ENCODE assay signal across 10 cellular contexts in genomic region chr17:35170968-35171771, GRCh38. TPM values are rescaled to one million over a fixed set of nuclear protein-coding genes. Genes with fewer than 3 reads are reported as not detected.
DNase-seq lines count a peak whose midpoint lies in the region; ATAC-seq, FAIRE-seq and TF ChIP-seq lines count a peak whose summit lies in the region.
"Had no signal": no experiment of that assay in that cellular context is flagged by ENCODE, and none has a peak within 500 bp of the region (broad histone marks: within the 10 kb centered on the region; RNA-seq: fewer than 3 reads in every experiment).

No MANE protein-coding gene starts in this region.

- FAIRE-seq in K562 (lab: Jason Lieb, UNC), result peak; percentile 44

- H3K4me2 ChIP-seq in K562 (ENCODE audit: insufficient read depth, low read length), result no peak overlapping the region

- peaks cover 0 to 4% (median 0%) of the 10 kb centered on the region in 5 donors for H3K36me3 Mint-ChIP-seq in naive thymus-derived CD4-positive, alpha-beta T cell

- intact Hi-C loops in K562 (cut with micrococcal nuclease) (loop anchor here (2.0 kb wide), 2 partner anchors 362 to 576 kb away; no protein-coding TSS in a partner anchor), uterus (cut with DNase I; ENCODE audit: low total_unique reads) (no loop called here), ovary (cut with DNase I) (loop anchor here in 1 of 4 donors (10.0 kb wide), 1 partner anchor 364 kb away; the partner anchor contains the start of gene SLFN12L)
- intact Hi-C loops in naive thymus-derived CD4-positive, alpha-beta T cell (cut with micrococcal nuclease), result loop anchor here (1.0 to 5.0 kb wide), 8 partner anchors 43 to 576 kb away; partner anchors contain the start of gene SLFN11 (in 1 of the 2)

- TF ChIP-seq RAD21 in K562 (CRISPR knock-in tag; conservative IDR thresholded peaks at IDR 0.05 in 1 of 2, IDR thresholded peaks at IDR 0.05 in 1 of 2), result peak in 1 of 2 experiments; percentile 62; a peak in 2 of 4 replicates

- no peaks in the 10 kb centered on the region for H3K79me2 ChIP-seq in K562 (ENCODE audit: control insufficient read depth, insufficient read depth, low read length)

- ATAC-seq in K562, result peak; percentile 57
- ATAC-seq in naive thymus-derived CD4-positive, alpha-beta T cell, result peak; percentile 86
- ATAC-seq in GM18520 (IDR thresholded peaks at IDR 0.05; ENCODE audit: unreplicated experiment), result no peak

- H3K4me3 Mint-ChIP-seq in naive thymus-derived CD4-positive, alpha-beta T cell, result peak overlapping the region in 8 of 10 donors; percentile 46 to 79 (median 70)

- H3K9me3 ChIP-seq in K562 (replicated peaks; ENCODE audit: control insufficient read depth, insufficient read depth, low read depth, low read length), result no peaks in the 10 kb centered on the region
- H3K9me3 ChIP-seq in naive thymus-derived CD4-positive, alpha-beta T cell (ENCODE audit: control insufficient read depth in 2 of 3, low read length in 3 of 3), result no peaks in the 10 kb centered on the region
- no peaks in the 10 kb centered on the region for H3K9me3 ChIP-seq in uterus
- no peaks in the 10 kb centered on the region for H3K9me3 ChIP-seq in ovary
- H3K9me3 ChIP-seq: SJCRH30 had no signal

- no peaks in the 10 kb centered on the region for H4K20me1 ChIP-seq in K562 (replicated peaks; ENCODE audit: control insufficient read depth, insufficient read depth, low read length)

- DNase-seq in EL (peak; percentile 35), MV-4-11 (lab: John Stamatoyannopoulos, UW) (peak; percentile 21), K562 (ENCODE audit: extremely low read depth in 1 of 4, low spot score in 3 of 4) (no peak), uterus (no peak), ovary (no peak)
- DNase-seq in naive thymus-derived CD4-positive, alpha-beta T cell, result peak in 7 of 9 donors; percentile 35 to 77 (median 70)
- no peak for DNase-seq in activated CD4-positive, CD25-positive, alpha-beta regulatory T cell (lab: John Stamatoyannopoulos, UW)

- no peak overlapping the region for H3K4me3 ChIP-seq in K562
- H3K4me3 ChIP-seq in naive thymus-derived CD4-positive, alpha-beta T cell (ENCODE audit: low read length), result peak overlapping the region; percentile 25
- no peak overlapping the region for H3K4me3 ChIP-seq in uterus
- H3K4me3 ChIP-seq in ovary, result no peak overlapping the region
- H3K4me3 ChIP-seq: SJCRH30 had no signal

- TF ChIP-seq EP300 in K562 (IDR thresholded peaks at IDR 0.05; ENCODE audit: low read length) (no peak), ovary (IDR thresholded peaks at IDR 0.05) (no peak)

- H3K27me3 Mint-ChIP-seq in naive thymus-derived CD4-positive, alpha-beta T cell, result no peaks in the 10 kb centered on the region

- H3K9me1 ChIP-seq in K562 (ENCODE audit: control insufficient read depth, insufficient read depth, low read length), result no peaks in the 10 kb centered on the region

- CTCF ChIA-PET in K562 (lab: Yijun Ruan, JAX; ENCODE audit: low intra/inter-chr PET ratio), result interaction anchor here (0.5 to 1.6 kb wide), 5 partner anchors 77 to 576 kb away, joined by 3 to 6 read pairs (median 5); no protein-coding TSS in a partner anchor
- CTCF ChIA-PET in naive thymus-derived CD4-positive, alpha-beta T cell (lab: Charles Lee), result interaction anchor here (0.6 to 5.1 kb wide), 7 partner anchors 70 to 576 kb away, joined by 3 to 19 read pairs (median 3); partner anchors contain the start of gene SLFN12L

- no peak overlapping the region for H3K27ac ChIP-seq in K562 (ENCODE audit: extremely low read depth, low read depth, low read length)
- H3K27ac ChIP-seq in naive thymus-derived CD4-positive, alpha-beta T cell (ENCODE audit: low read depth, low read length), result peak overlapping the region; percentile 47
- H3K27ac ChIP-seq in uterus, result no peak overlapping the region
- H3K27ac ChIP-seq in ovary, result no peak overlapping the region
- H3K27ac ChIP-seq: SJCRH30 had no signal

- POLR2A ChIA-PET in K562 (lab: Yijun Ruan, JAX), result no interaction called here
- POLR2A ChIA-PET in naive thymus-derived CD4-positive, alpha-beta T cell (lab: Charles Lee), result interaction anchor here (0.6 to 1.9 kb wide), 12 partner anchors 12 to 366 kb away, joined by 3 to 8 read pairs (median 4); partner anchors contain the start of genes SLFN12L and SLFN5

- 13% methylated on average over 18 of the region's 18 CpGs for WGBS in K562 (ENCODE audit: insufficient coverage, low coverage, missing lambda C conversion rate)
- 66 to 80% (median 75%) methylated on average over 18 of the region's 18 CpGs for WGBS in ovary, 3 donors

- TF ChIP-seq POLR2A in K562 (conservative IDR thresholded peaks at IDR 0.05) (no peak), uterus (IDR thresholded peaks at IDR 0.05) (no peak), ovary (IDR thresholded peaks at IDR 0.05) (no peak)

- H3K36me3 ChIP-seq in K562 (ENCODE audit: control insufficient read depth, insufficient read depth, low read length) (no peaks in the 10 kb centered on the region), uterus (no peaks in the 10 kb centered on the region), ovary (no peaks in the 10 kb centered on the region)
- H3K36me3 ChIP-seq in naive thymus-derived CD4-positive, alpha-beta T cell (ENCODE audit: control insufficient read depth in 2 of 3, insufficient read depth in 3 of 3, low read length in 3 of 3), result no peaks in the 10 kb centered on the region
- H3K36me3 ChIP-seq: SJCRH30 had no signal

- TF ChIP-seq CTCF in K562 (IDR thresholded peaks at IDR 0.05 in 2 of 3, conservative IDR thresholded peaks at IDR 0.05 in 1 of 3; ENCODE audit: insufficient read depth in 2 of 3, low read depth in 1 of 3, low read length in 3 of 3), result peak in 2 of 3 experiments; percentile 31 to 40; a peak in 2 of 6 replicates
- TF ChIP-seq CTCF in uterus (IDR thresholded peaks at IDR 0.05), result peak in 2 of 4 experiments; percentile 19 to 35
- peak in 1 of 3 donors; percentile 21 for TF ChIP-seq CTCF in ovary (IDR thresholded peaks at IDR 0.05)

- peaks cover 0 to 3% (median 0%) of the 10 kb centered on the region in 11 donors for H3K9me3 Mint-ChIP-seq in naive thymus-derived CD4-positive, alpha-beta T cell

- peak overlapping the region; percentile 65 to 96 (median 89) for H3K27ac Mint-ChIP-seq in naive thymus-derived CD4-positive, alpha-beta T cell

- H3K27me3 ChIP-seq in K562 (ENCODE audit: control insufficient read depth in 2 of 2, insufficient read depth in 2 of 2, low read length in 2 of 2) (peaks cover 14 to 65% of the 10 kb centered on the region in 2 experiments), uterus (no peaks in the 10 kb centered on the region), ovary (no peaks in the 10 kb centered on the region)
- no peaks in the 10 kb centered on the region for H3K27me3 ChIP-seq in naive thymus-derived CD4-positive, alpha-beta T cell (ENCODE audit: control insufficient read depth in 2 of 2, insufficient read depth in 2 of 2, low read length in 2 of 2)

- in situ Hi-C loops in K562 (cut with MboI), result loop anchor here (5.0 kb wide), 1 partner anchor 366 kb away; the partner anchor contains the start of gene SLFN12L

- no peak overlapping the region for H3K9ac ChIP-seq in K562 (ENCODE audit: insufficient read depth in 1 of 2, low read depth in 2 of 2, low read length in 2 of 2)

- H3K4me1 ChIP-seq in K562 (replicated peaks in 1 of 2; ENCODE audit: control insufficient read depth in 2 of 2, insufficient read depth in 2 of 2, low read length in 2 of 2), result no peaks in the 10 kb centered on the region
- H3K4me1 ChIP-seq in naive thymus-derived CD4-positive, alpha-beta T cell (ENCODE audit: control insufficient read depth in 2 of 2, insufficient read depth in 2 of 2, low read length in 2 of 2), result peaks cover 16 to 20% of the 10 kb centered on the region in 2 donors
- H3K4me1 ChIP-seq in uterus, result no peaks in the 10 kb centered on the region
- H3K4me1 ChIP-seq in ovary (ENCODE audit: insufficient read depth), result no peaks in the 10 kb centered on the region
- H3K4me1 ChIP-seq: SJCRH30 had no signal

- H2AFZ ChIP-seq in K562 (ENCODE audit: low read depth, low read length), result no peak overlapping the region

- no TSS peak for BruUV-seq in K562 (replicated peaks; lab: Mats Ljungman, UMichigan)

- peaks cover 24 to 59% (median 44%) of the 10 kb centered on the region in 7 donors for H3K4me1 Mint-ChIP-seq in naive thymus-derived CD4-positive, alpha-beta T cell

RNA-seq across cellular contexts. Expression of gene SLC35G3, which starts 23.0 kb away (rescaled TPM):
- total RNA-seq in K562 (2011; cell fraction: chromatin; rRNA removed; ENCODE audit: low replicate concordance), result not detected in 2 replicates
- total RNA-seq in K562 (2011; cell fraction: nucleolus; rRNA removed), result not detected in 2 replicates
- not detected in 2 replicates for total RNA-seq in K562 (2011; cell fraction: nucleoplasm; rRNA removed)
- not detected in 2 replicates for total RNA-seq in K562 (2014; rRNA removed)
- not detected in 2 replicates for total RNA-seq in K562 (2014; rRNA removed; fragmentation: Illumina TruSeq; extraction: Trizol)
- not detected in 2 replicates for total RNA-seq in K562 (2015; rRNA removed; fragmentation: Illumina TruSeq; extraction: Trizol)
- total RNA-seq in K562 (2021), result not detected in 2 replicates
- polyA plus RNA-seq in K562 (2011; rRNA removed), result not detected in 2 replicates
- polyA plus RNA-seq in K562 (2011; cell fraction: cytosol; rRNA removed), result not detected in 2 replicates
- polyA plus RNA-seq in K562 (2011; cell fraction: nucleus; rRNA removed), result not detected in 2 replicates
- polyA plus RNA-seq in K562 (2012), result not detected in 2 replicates
- not detected in 2 replicates for polyA plus RNA-seq in K562 (2014; fragmentation: Illumina TruSeq; extraction: Trizol)
- polyA plus RNA-seq in K562 (2014; fragmentation: Nextera tagmentation; extraction: Ambion mirVana), result not detected
- polyA plus RNA-seq in K562 (2014; rRNA removed), result not detected in 2 replicates
- polyA minus RNA-seq in K562 (2011; rRNA and poly(A)+ RNA removed), result not detected in 2 replicates
- polyA minus RNA-seq in K562 (2011; cell fraction: cytosol; rRNA and poly(A)+ RNA removed), result not detected in 2 replicates
- polyA minus RNA-seq in K562 (2011; cell fraction: nucleus; rRNA and poly(A)+ RNA removed), result not detected in 2 replicates
- not detected for total RNA-seq in naive thymus-derived CD4-positive, alpha-beta T cell
- polyA plus RNA-seq in naive thymus-derived CD4-positive, alpha-beta T cell, result not detected
- not detected for total RNA-seq in uterus
- total RNA-seq in ovary, result not detected
- not detected for polyA plus RNA-seq in ovary
- total RNA-seq: mononuclear cell, SJCRH30 had no signal

RNA-seq across cellular contexts. Expression of gene UNC45B, which starts 23.6 kb away (rescaled TPM):
- total RNA-seq in K562 (2011; cell fraction: chromatin; rRNA removed; ENCODE audit: low replicate concordance), result not detected in 2 replicates
- total RNA-seq in K562 (2011; cell fraction: nucleolus; rRNA removed), result not detected in 2 replicates
- not detected in 2 replicates for total RNA-seq in K562 (2011; cell fraction: nucleoplasm; rRNA removed)
- total RNA-seq in K562 (2014; rRNA removed), result not detected in 2 replicates
- not detected in 2 replicates for total RNA-seq in K562 (2014; rRNA removed; fragmentation: Illumina TruSeq; extraction: Trizol)
- total RNA-seq in K562 (2015; rRNA removed; fragmentation: Illumina TruSeq; extraction: Trizol), result not detected in 2 replicates
- not detected in 2 replicates for total RNA-seq in K562 (2021)
- polyA plus RNA-seq in K562 (2011; rRNA removed), result not detected in 2 replicates
- 0.01 TPM in 1 of 2 replicates, not detected in the other for polyA plus RNA-seq in K562 (2011; cell fraction: cytosol; rRNA removed)
- polyA plus RNA-seq in K562 (2011; cell fraction: nucleus; rRNA removed), result not detected in 2 replicates
- polyA plus RNA-seq in K562 (2012), result not detected in 2 replicates
- polyA plus RNA-seq in K562 (2014; fragmentation: Illumina TruSeq; extraction: Trizol), result not detected in 2 replicates
- not detected for polyA plus RNA-seq in K562 (2014; fragmentation: Nextera tagmentation; extraction: Ambion mirVana)
- polyA plus RNA-seq in K562 (2014; rRNA removed), result not detected in 2 replicates
- not detected in 2 replicates for polyA minus RNA-seq in K562 (2011; rRNA and poly(A)+ RNA removed)
- polyA minus RNA-seq in K562 (2011; cell fraction: cytosol; rRNA and poly(A)+ RNA removed), result not detected in 2 replicates
- not detected in 2 replicates for polyA minus RNA-seq in K562 (2011; cell fraction: nucleus; rRNA and poly(A)+ RNA removed)
- total RNA-seq in naive thymus-derived CD4-positive, alpha-beta T cell, result under 1 TPM; 0.10 to 0.62 (median 0.29) TPM
- polyA plus RNA-seq in naive thymus-derived CD4-positive, alpha-beta T cell, result under 1 TPM; 0.10 to 0.22 TPM
- under 1 TPM in 2 of 4 donors, not detected in 2; 0.21 to 0.55 TPM for total RNA-seq in uterus
- under 1 TPM in 3 of 7 donors, not detected in 4; 0.05 to 0.10 (median 0.05) TPM for total RNA-seq in ovary
- under 1 TPM; 0.05 to 0.10 TPM for polyA plus RNA-seq in ovary

RNA-seq across cellular contexts. Expression of gene NLE1, which starts 29.1 kb away (rescaled TPM):
- total RNA-seq in K562 (2011; cell fraction: chromatin; rRNA removed; ENCODE audit: low replicate concordance), result 19.4 and 63.1 TPM in 2 replicates
- 45.3 and 54.7 TPM in 2 replicates for total RNA-seq in K562 (2011; cell fraction: nucleolus; rRNA removed)
- 33.1 and 41.2 TPM in 2 replicates for total RNA-seq in K562 (2011; cell fraction: nucleoplasm; rRNA removed)
- total RNA-seq in K562 (2014; rRNA removed) (44.9 and 53.4 TPM in 2 replicates), K562 (2014; rRNA removed; fragmentation: Illumina TruSeq; extraction: Trizol) (18.0 and 24.6 TPM in 2 replicates), K562 (2015; rRNA removed; fragmentation: Illumina TruSeq; extraction: Trizol) (28.2 and 30.0 TPM in 2 replicates), K562 (2021) (63.2 and 69.0 TPM in 2 replicates), uterus (10 to 100 TPM in 3 of 4 donors, 1 to 10 TPM in 1; 3.6 to 30.0 (median 19.7) TPM), ovary (10 to 100 TPM; 11.7 to 26.5 (median 22.2) TPM)
- polyA plus RNA-seq in K562 (2011; rRNA removed) (21.2 and 26.5 TPM in 2 replicates), K562 (2014; fragmentation: Illumina TruSeq; extraction: Trizol) (29.4 and 45.9 TPM in 2 replicates), K562 (2014; fragmentation: Nextera tagmentation; extraction: Ambion mirVana) (1 to 10 TPM; 3.8 to 7.0 TPM), K562 (2014; rRNA removed) (36.0 and 41.0 TPM in 2 replicates), ovary (10 to 100 TPM; 10.6 to 12.2 TPM)
- polyA plus RNA-seq in K562 (2011; cell fraction: cytosol; rRNA removed), result 27.7 and 65.1 TPM in 2 replicates
- polyA plus RNA-seq in K562 (2011; cell fraction: nucleus; rRNA removed), result 29.2 and 62.5 TPM in 2 replicates
- 28.9 and 31.2 TPM in 2 replicates for polyA plus RNA-seq in K562 (2012)
- 13.6 and 28.5 TPM in 2 replicates for polyA minus RNA-seq in K562 (2011; rRNA and poly(A)+ RNA removed)
- 19.2 and 23.5 TPM in 2 replicates for polyA minus RNA-seq in K562 (2011; cell fraction: cytosol; rRNA and poly(A)+ RNA removed)
- polyA minus RNA-seq in K562 (2011; cell fraction: nucleus; rRNA and poly(A)+ RNA removed), result 25.4 and 35.7 TPM in 2 replicates
- 10 to 100 TPM in 4 of 5 experiments, 1 to 10 TPM in 1; 10.0 to 29.4 (median 21.8) TPM for total RNA-seq in naive thymus-derived CD4-positive, alpha-beta T cell
- 10 to 100 TPM in 1 of 2 donors, 1 to 10 TPM in 1; 6.1 to 10.7 TPM for polyA plus RNA-seq in naive thymus-derived CD4-positive, alpha-beta T cell

RNA-seq across cellular contexts. Expression of gene FNDC8, which starts 49.8 kb away (rescaled TPM):
- not detected in 2 replicates for total RNA-seq in K562 (2011; cell fraction: chromatin; rRNA removed; ENCODE audit: low replicate concordance)
- not detected in 2 replicates for total RNA-seq in K562 (2011; cell fraction: nucleolus; rRNA removed)
- not detected in 2 replicates for total RNA-seq in K562 (2011; cell fraction: nucleoplasm; rRNA removed)
- not detected in 2 replicates for total RNA-seq in K562 (2014; rRNA removed)
- not detected in 2 replicates for total RNA-seq in K562 (2014; rRNA removed; fragmentation: Illumina TruSeq; extraction: Trizol)
- total RNA-seq in K562 (2015; rRNA removed; fragmentation: Illumina TruSeq; extraction: Trizol), result not detected in 2 replicates
- total RNA-seq in K562 (2021), result not detected in 2 replicates
- polyA plus RNA-seq in K562 (2011; rRNA removed), result not detected in 2 replicates
- polyA plus RNA-seq in K562 (2011; cell fraction: cytosol; rRNA removed), result 0.04 TPM in 1 of 2 replicates, not detected in the other
- not detected in 2 replicates for polyA plus RNA-seq in K562 (2011; cell fraction: nucleus; rRNA removed)
- polyA plus RNA-seq in K562 (2012), result 0.12 TPM in 1 of 2 replicates, not detected in the other
- not detected in 2 replicates for polyA plus RNA-seq in K562 (2014; fragmentation: Illumina TruSeq; extraction: Trizol)
- polyA plus RNA-seq in K562 (2014; fragmentation: Nextera tagmentation; extraction: Ambion mirVana), result under 1 TPM in 1 of 2 experiments, not detected in 1; 0.04 TPM
- polyA plus RNA-seq in K562 (2014; rRNA removed), result not detected in 2 replicates
- not detected in 2 replicates for polyA minus RNA-seq in K562 (2011; rRNA and poly(A)+ RNA removed)
- not detected in 2 replicates for polyA minus RNA-seq in K562 (2011; cell fraction: cytosol; rRNA and poly(A)+ RNA removed)
- polyA minus RNA-seq in K562 (2011; cell fraction: nucleus; rRNA and poly(A)+ RNA removed), result not detected in 2 replicates
- not detected for total RNA-seq in naive thymus-derived CD4-positive, alpha-beta T cell
- polyA plus RNA-seq in naive thymus-derived CD4-positive, alpha-beta T cell, result not detected
- total RNA-seq in uterus, result not detected
- total RNA-seq in ovary, result not detected
- polyA plus RNA-seq in ovary, result not detected
- total RNA-seq: mononuclear cell, SJCRH30 had no signal

RNA-seq across cellular contexts. Expression of gene RAD51D, which starts 51.5 kb away (rescaled TPM):
- 28.2 and 36.5 TPM in 2 replicates for total RNA-seq in K562 (2011; cell fraction: chromatin; rRNA removed; ENCODE audit: low replicate concordance)
- total RNA-seq in K562 (2011; cell fraction: nucleolus; rRNA removed), result 27.3 and 37.6 TPM in 2 replicates
- 31.2 and 38.6 TPM in 2 replicates for total RNA-seq in K562 (2011; cell fraction: nucleoplasm; rRNA removed)
- total RNA-seq in K562 (2014; rRNA removed), result 6.3 and 7.6 TPM in 2 replicates
- 7.4 and 8.7 TPM in 2 replicates for total RNA-seq in K562 (2014; rRNA removed; fragmentation: Illumina TruSeq; extraction: Trizol)
- total RNA-seq in K562 (2015; rRNA removed; fragmentation: Illumina TruSeq; extraction: Trizol), result 8.7 and 10.3 TPM in 2 replicates
- total RNA-seq in K562 (2021), result 16.9 and 19.0 TPM in 2 replicates
- 10.1 and 15.2 TPM in 2 replicates for polyA plus RNA-seq in K562 (2011; rRNA removed)
- polyA plus RNA-seq in K562 (2011; cell fraction: cytosol; rRNA removed), result 8.7 and 14.5 TPM in 2 replicates
- polyA plus RNA-seq in K562 (2011; cell fraction: nucleus; rRNA removed), result 12.8 and 20.8 TPM in 2 replicates
- 12.3 and 16.7 TPM in 2 replicates for polyA plus RNA-seq in K562 (2012)
- 8.4 and 11.1 TPM in 2 replicates for polyA plus RNA-seq in K562 (2014; fragmentation: Illumina TruSeq; extraction: Trizol)
- polyA plus RNA-seq in K562 (2014; fragmentation: Nextera tagmentation; extraction: Ambion mirVana), result 1 to 10 TPM; 2.2 to 2.5 TPM
- polyA plus RNA-seq in K562 (2014; rRNA removed), result 10.1 and 15.2 TPM in 2 replicates
- polyA minus RNA-seq in K562 (2011; rRNA and poly(A)+ RNA removed), result 6.3 and 11.0 TPM in 2 replicates
- polyA minus RNA-seq in K562 (2011; cell fraction: cytosol; rRNA and poly(A)+ RNA removed), result 3.4 and 5.9 TPM in 2 replicates
- polyA minus RNA-seq in K562 (2011; cell fraction: nucleus; rRNA and poly(A)+ RNA removed), result 10.9 and 17.9 TPM in 2 replicates
- 10 to 100 TPM; 15.0 to 34.2 (median 25.4) TPM for total RNA-seq in naive thymus-derived CD4-positive, alpha-beta T cell
- polyA plus RNA-seq in naive thymus-derived CD4-positive, alpha-beta T cell, result 10 to 100 TPM in 1 of 2 donors, 1 to 10 TPM in 1; 7.0 to 17.6 TPM
- total RNA-seq in uterus, result 10 to 100 TPM in 2 of 4 donors, 1 to 10 TPM in 1, under 1 TPM in 1; 0.29 to 17.4 (median 7.6) TPM
- 10 to 100 TPM in 5 of 7 donors, 1 to 10 TPM in 2; 7.3 to 16.7 (median 11.5) TPM for total RNA-seq in ovary
- polyA plus RNA-seq in ovary, result 1 to 10 TPM; 7.5 to 9.3 TPM

Comparison
In these comparisons a context has a peak if more than half of its experiments do, and no peak if none do; other contexts are left out.
1. DNase-seq: peak in EL (single experiment), MV-4-11 (single experiment) and naive thymus-derived CD4-positive, alpha-beta T cell (7 of 9); none in K562 (0 of 4), uterus (0 of 2), activated CD4-positive, CD25-positive, alpha-beta regulatory T cell (0 of 4) and ovary (0 of 5).